ENCODE assay signal across 1 cellular context in the genomic region with DNA sequence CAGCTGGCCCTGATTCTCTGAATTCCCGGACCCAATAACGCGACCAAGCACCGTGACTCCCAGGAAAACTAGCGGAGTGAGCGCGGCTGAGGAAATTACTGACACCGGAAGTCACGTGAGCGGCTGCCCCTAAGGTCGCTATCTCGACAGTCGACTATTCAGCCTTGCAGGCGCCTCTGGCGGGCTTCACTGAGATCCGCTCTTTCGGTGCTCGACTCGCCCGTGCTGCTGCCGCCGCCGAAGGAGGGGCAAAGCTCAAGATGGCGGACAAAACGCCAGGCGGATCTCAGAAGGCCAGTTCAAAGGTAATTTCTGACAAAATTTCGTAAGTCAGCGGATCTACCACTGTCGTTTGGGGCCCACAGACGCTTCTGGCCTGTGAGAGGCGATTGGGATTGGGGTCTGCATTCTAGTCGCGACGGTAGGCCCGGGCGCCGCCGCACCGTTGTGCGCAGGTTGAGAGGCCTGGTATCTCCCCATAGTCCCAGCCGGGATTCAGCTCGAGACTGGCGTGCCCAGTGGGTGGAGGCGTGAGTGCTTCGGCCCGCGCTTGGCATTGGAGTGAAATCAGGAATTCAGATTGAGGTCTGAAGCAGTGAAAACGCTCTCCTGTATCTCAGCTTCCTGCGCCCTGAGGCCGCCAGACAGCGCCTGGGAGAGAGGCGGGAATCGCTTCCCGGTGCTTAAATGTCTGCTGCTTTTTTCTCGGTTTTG.
A peak's percentile ranks its signal among the peaks of the same experiment; 100 is the strongest.
TF ChIP-seq lines count a peak whose summit lies in the region.

A gene (plus strand): TSS at position 202 of the 714 bp plus-strand sequence. CDS start 59 bp downstream, at position 261.

TF ChIP-seq in K562, 482 proteins besides CTCF, POLR2A, EP300 and RAD21 (continued from another document and continues in another):
- TF ChIP-seq, protein P1, sequence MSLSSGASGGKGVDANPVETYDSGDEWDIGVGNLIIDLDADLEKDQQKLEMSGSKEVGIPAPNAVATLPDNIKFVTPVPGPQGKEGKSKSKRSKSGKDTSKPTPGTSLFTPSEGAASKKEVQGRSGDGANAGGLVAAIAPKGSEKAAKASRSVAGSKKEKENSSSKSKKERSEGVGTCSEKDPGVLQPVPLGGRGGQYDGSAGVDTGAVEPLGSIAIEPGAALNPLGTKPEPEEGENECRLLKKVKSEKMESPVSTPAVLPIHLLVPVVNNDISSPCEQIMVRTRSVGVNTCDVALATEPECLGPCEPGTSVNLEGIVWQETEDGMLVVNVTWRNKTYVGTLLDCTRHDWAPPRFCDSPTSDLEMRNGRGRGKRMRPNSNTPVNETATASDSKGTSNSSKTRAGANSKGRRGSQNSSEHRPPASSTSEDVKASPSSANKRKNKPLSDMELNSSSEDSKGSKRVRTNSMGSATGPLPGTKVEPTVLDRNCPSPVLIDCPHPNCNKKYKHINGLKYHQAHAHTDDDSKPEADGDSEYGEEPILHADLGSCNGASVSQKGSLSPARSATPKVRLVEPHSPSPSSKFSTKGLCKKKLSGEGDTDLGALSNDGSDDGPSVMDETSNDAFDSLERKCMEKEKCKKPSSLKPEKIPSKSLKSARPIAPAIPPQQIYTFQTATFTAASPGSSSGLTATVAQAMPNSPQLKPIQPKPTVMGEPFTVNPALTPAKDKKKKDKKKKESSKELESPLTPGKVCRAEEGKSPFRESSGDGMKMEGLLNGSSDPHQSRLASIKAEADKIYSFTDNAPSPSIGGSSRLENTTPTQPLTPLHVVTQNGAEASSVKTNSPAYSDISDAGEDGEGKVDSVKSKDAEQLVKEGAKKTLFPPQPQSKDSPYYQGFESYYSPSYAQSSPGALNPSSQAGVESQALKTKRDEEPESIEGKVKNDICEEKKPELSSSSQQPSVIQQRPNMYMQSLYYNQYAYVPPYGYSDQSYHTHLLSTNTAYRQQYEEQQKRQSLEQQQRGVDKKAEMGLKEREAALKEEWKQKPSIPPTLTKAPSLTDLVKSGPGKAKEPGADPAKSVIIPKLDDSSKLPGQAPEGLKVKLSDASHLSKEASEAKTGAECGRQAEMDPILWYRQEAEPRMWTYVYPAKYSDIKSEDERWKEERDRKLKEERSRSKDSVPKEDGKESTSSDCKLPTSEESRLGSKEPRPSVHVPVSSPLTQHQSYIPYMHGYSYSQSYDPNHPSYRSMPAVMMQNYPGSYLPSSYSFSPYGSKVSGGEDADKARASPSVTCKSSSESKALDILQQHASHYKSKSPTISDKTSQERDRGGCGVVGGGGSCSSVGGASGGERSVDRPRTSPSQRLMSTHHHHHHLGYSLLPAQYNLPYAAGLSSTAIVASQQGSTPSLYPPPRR (CRISPR knock-in tag; IDR thresholded peaks at IDR 0.05; ENCODE audit: borderline replicate concordance), result peak; percentile 30; the same call in 1 of the 2 replicates
- TF ChIP-seq MXI1 (IDR thresholded peaks at IDR 0.05; ENCODE audit: low read depth, low read length), result peak; percentile 69
- TF ChIP-seq KLF13 (tag; IDR thresholded peaks at IDR 0.05; ENCODE audit: borderline replicate concordance, low read depth), result 0 out of 2 replicates have a peak, but pooled peaks have one; percentile 16
- TF ChIP-seq, protein P2, sequence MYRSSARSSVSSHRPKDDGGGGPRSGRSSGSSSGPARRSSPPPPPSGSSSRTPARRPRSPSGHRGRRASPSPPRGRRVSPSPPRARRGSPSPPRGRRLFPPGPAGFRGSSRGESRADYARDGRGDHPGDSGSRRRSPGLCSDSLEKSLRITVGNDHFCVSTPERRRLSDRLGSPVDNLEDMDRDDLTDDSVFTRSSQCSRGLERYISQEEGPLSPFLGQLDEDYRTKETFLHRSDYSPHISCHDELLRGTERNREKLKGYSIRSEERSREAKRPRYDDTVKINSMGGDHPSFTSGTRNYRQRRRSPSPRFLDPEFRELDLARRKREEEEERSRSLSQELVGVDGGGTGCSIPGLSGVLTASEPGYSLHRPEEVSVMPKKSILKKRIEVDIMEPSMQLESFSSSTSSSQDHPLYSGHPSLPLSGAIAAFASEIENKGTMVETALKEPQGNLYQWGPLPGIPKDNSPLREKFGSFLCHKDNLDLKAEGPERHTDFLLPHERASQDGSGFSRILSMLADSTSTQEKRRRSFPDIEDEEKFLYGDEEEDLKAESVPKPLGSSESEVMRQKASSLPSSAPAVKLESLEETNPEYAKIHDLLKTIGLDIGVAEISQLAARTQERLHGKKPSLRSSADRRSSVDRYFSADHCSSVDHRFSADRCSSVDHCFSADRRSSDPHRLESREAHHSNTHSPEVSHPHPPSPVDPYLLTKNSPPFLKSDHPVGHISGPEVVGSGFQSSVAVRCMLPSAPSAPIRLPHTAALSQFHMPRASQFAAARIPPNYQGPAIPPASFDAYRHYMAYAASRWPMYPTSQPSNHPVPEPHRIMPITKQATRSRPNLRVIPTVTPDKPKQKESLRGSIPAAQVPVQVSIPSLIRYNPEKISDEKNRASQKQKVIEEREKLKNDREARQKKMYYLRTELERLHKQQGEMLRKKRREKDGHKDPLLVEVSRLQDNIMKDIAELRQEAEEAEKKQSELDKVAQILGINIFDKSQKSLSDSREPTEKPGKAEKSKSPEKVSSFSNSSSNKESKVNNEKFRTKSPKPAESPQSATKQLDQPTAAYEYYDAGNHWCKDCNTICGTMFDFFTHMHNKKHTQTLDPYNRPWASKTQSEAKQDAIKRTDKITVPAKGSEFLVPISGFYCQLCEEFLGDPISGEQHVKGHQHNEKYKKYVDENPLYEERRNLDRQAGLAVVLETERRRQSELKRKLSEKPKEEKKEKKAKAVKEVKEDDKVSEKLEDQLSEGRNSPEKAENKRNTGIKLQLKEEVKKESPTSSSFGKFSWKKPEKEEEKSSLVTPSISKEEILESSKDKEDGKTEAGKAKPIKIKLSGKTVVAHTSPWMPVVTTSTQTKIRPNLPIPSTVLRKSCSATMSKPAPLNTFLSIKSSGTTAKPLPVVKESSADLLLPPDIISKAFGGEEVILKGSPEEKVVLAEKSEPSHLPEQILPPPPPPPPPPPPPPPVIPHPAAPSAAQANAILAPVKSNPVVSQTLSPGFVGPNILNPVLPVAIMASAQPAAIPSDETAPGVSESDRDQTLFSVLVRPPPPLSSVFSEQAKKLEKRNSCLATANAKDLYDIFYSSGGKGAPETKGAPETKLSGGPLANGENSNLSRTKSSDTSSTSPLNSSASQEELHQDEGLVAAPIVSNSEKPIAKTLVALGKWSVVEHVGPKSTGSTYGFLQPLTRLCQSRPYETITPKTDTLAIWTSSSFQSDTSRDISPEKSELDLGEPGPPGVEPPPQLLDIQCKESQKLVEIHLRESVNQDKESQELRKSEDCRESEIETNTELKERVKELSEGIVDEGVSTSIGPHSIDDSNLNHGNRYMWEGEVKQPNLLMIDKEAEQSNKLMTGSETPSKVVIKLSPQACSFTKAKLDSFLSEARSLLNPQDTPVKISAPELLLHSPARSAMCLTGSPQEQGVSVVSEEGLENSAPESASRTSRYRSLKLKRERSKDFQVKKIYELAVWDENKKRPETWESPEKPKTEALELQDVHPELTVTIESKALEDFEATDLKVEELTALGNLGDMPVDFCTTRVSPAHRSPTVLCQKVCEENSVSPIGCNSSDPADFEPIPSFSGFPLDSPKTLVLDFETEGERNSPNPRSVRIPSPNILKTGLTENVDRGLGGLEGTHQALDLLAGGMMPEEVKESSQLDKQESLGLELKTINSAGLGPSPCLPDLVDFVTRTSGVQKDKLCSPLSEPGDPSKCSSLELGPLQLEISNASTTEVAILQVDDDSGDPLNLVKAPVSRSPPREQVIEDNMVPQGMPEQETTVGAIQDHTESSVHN (IDR thresholded peaks at IDR 0.05; ENCODE audit: borderline replicate concordance in 1 of 2, low read depth in 1 of 2), result no peak; a peak in 1 of 4 replicates
- peak; percentile 71; the same call in 1 of the 2 replicates for TF ChIP-seq SREBF1 (IDR thresholded peaks at IDR 0.05; ENCODE audit: borderline replicate concordance, low read depth, low read length)
- no peak for TF ChIP-seq MCM3 (IDR thresholded peaks at IDR 0.05)
- TF ChIP-seq RFX1 (IDR thresholded peaks at IDR 0.05), result no peak
- peak; percentile 66 for TF ChIP-seq PHF20 (IDR thresholded peaks at IDR 0.05; ENCODE audit: partially characterized antibody)
- no peak for TF ChIP-seq ZNF274 (IDR thresholded peaks at IDR 0.05; ENCODE audit: borderline replicate concordance, low read depth, low read length)
- TF ChIP-seq, protein P3, sequence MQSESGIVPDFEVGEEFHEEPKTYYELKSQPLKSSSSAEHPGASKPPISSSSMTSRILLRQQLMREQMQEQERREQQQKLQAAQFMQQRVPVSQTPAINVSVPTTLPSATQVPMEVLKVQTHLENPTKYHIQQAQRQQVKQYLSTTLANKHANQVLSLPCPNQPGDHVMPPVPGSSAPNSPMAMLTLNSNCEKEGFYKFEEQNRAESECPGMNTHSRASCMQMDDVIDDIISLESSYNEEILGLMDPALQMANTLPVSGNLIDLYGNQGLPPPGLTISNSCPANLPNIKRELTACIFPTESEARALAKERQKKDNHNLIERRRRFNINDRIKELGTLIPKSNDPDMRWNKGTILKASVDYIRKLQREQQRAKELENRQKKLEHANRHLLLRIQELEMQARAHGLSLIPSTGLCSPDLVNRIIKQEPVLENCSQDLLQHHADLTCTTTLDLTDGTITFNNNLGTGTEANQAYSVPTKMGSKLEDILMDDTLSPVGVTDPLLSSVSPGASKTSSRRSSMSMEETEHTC (IDR thresholded peaks at IDR 0.05), result peak; percentile 98
- peak; percentile 93 for TF ChIP-seq TBP (optimal IDR thresholded peaks at IDR 0.05; ENCODE audit: low read depth, low read length)
- peak; percentile 46; the same call in 1 of the 2 replicates for TF ChIP-seq ZBTB7A (IDR thresholded peaks at IDR 0.05; ENCODE audit: borderline replicate concordance, control insufficient read depth, low read depth, low read length)
- TF ChIP-seq, protein P4, sequence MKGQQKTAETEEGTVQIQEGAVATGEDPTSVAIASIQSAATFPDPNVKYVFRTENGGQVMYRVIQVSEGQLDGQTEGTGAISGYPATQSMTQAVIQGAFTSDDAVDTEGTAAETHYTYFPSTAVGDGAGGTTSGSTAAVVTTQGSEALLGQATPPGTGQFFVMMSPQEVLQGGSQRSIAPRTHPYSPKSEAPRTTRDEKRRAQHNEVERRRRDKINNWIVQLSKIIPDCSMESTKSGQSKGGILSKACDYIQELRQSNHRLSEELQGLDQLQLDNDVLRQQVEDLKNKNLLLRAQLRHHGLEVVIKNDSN (CRISPR knock-in tag; IDR thresholded peaks at IDR 0.05), result peak; percentile 97
- TF ChIP-seq ZNF717 (CRISPR knock-in tag; IDR thresholded peaks at IDR 0.05), result no peak
- peak; percentile 13; the same call in 1 of the 2 replicates for TF ChIP-seq CBFA2T3 (IDR thresholded peaks at IDR 0.05)
- no peak for TF ChIP-seq KDM1A (IDR thresholded peaks at IDR 0.05)
- TF ChIP-seq NR1H2 (CRISPR knock-in tag; IDR thresholded peaks at IDR 0.05), result 0 out of 2 replicates have a peak, but pooled peaks have one; percentile 49
- TF ChIP-seq, protein P5, sequence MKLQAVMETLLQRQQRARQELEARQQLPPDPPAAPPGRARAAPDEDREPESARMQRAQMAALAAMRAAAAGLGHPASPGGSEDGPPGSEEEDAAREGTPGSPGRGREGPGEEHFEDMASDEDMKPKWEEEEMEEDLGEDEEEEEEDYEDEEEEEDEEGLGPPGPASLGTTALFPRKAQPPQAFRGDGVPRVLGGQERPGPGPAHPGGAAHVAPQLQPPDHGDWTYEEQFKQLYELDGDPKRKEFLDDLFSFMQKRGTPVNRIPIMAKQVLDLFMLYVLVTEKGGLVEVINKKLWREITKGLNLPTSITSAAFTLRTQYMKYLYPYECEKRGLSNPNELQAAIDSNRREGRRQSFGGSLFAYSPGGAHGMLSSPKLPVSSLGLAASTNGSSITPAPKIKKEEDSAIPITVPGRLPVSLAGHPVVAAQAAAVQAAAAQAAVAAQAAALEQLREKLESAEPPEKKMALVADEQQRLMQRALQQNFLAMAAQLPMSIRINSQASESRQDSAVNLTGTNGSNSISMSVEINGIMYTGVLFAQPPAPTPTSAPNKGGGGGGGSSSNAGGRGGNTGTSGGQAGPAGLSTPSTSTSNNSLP (IDR thresholded peaks at IDR 0.05; ENCODE audit: borderline replicate concordance, low read depth, low read length), result peak; percentile 56; the same call in 1 of the 2 replicates
- TF ChIP-seq SIN3B (IDR thresholded peaks at IDR 0.05; ENCODE audit: low read depth), result peak; percentile 99
- TF ChIP-seq ZEB2 (IDR thresholded peaks at IDR 0.05), result 0 out of 2 replicates have a peak, but pooled peaks have one; percentile 2
- TF ChIP-seq, protein P6, sequence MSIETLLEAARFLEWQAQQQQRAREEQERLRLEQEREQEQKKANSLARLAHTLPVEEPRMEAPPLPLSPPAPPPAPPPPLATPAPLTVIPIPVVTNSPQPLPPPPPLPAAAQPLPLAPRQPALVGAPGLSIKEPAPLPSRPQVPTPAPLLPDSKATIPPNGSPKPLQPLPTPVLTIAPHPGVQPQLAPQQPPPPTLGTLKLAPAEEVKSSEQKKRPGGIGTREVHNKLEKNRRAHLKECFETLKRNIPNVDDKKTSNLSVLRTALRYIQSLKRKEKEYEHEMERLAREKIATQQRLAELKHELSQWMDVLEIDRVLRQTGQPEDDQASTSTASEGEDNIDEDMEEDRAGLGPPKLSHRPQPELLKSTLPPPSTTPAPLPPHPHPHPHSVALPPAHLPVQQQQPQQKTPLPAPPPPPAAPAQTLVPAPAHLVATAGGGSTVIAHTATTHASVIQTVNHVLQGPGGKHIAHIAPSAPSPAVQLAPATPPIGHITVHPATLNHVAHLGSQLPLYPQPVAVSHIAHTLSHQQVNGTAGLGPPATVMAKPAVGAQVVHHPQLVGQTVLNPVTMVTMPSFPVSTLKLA (conservative IDR thresholded peaks at IDR 0.05), result peak; percentile 85 to 90
- TF ChIP-seq TAF7 (tag; IDR thresholded peaks at IDR 0.05), result peak; percentile 75; the same call in 1 of the 2 replicates
- no peak for TF ChIP-seq DDX20 (tag; IDR thresholded peaks at IDR 0.05; ENCODE audit: low read depth)
- no peak for TF ChIP-seq BRF1 (IDR thresholded peaks at IDR 0.05; ENCODE audit: borderline replicate concordance, extremely low read depth, insufficient read length)
- TF ChIP-seq SNIP1 (IDR thresholded peaks at IDR 0.05; ENCODE audit: low read depth), result no peak
- TF ChIP-seq, protein P7, sequence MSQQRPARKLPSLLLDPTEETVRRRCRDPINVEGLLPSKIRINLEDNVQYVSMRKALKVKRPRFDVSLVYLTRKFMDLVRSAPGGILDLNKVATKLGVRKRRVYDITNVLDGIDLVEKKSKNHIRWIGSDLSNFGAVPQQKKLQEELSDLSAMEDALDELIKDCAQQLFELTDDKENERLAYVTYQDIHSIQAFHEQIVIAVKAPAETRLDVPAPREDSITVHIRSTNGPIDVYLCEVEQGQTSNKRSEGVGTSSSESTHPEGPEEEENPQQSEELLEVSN (IDR thresholded peaks at IDR 0.05; ENCODE audit: borderline replicate concordance in 1 of 2, extremely low read depth in 1 of 2, insufficient read depth in 1 of 2, insufficient read length in 1 of 2, low read depth in 1 of 2, low read length in 1 of 2, poor library complexity in 1 of 2, severe bottlenecking in 1 of 2), result peak in 1 of 2 experiments; percentile 65
- no peak for TF ChIP-seq HOXB6 (CRISPR knock-in tag; IDR thresholded peaks at IDR 0.05; ENCODE audit: borderline replicate concordance)
- no peak for TF ChIP-seq ZC3H4 (CRISPR knock-in tag; IDR thresholded peaks at IDR 0.05; ENCODE audit: borderline replicate concordance)
- peak; percentile 96 for TF ChIP-seq NFRKB (IDR thresholded peaks at IDR 0.05; ENCODE audit: low read depth)
- no peak for TF ChIP-seq NFIX (CRISPR knock-in tag; IDR thresholded peaks at IDR 0.05; ENCODE audit: low read depth)
- TF ChIP-seq ZNF766 (CRISPR knock-in tag; conservative IDR thresholded peaks at IDR 0.05), result 0 out of 2 replicates have a peak, but pooled peaks have one; percentile 12
- no peak for TF ChIP-seq BMI1 (IDR thresholded peaks at IDR 0.05; ENCODE audit: low read length)
- no peak for TF ChIP-seq EZH2 (IDR thresholded peaks at IDR 0.05; ENCODE audit: borderline replicate concordance, low read depth, low read length)
- peak in 1 of 2 experiments; percentile 63; a peak in 1 of 4 replicates for TF ChIP-seq FOXA3 (CRISPR knock-in tag; conservative IDR thresholded peaks at IDR 0.05 in 1 of 2, IDR thresholded peaks at IDR 0.05 in 1 of 2)
- no peak for TF ChIP-seq ZNF764 (CRISPR knock-in tag; IDR thresholded peaks at IDR 0.05; ENCODE audit: low read depth)
- TF ChIP-seq RFX7 (CRISPR knock-in tag; IDR thresholded peaks at IDR 0.05), result no peak
- TF ChIP-seq HDAC2 (IDR thresholded peaks at IDR 0.05), result peak; percentile 12; the same call in 1 of the 2 replicates
